In the genomic region with DNA sequence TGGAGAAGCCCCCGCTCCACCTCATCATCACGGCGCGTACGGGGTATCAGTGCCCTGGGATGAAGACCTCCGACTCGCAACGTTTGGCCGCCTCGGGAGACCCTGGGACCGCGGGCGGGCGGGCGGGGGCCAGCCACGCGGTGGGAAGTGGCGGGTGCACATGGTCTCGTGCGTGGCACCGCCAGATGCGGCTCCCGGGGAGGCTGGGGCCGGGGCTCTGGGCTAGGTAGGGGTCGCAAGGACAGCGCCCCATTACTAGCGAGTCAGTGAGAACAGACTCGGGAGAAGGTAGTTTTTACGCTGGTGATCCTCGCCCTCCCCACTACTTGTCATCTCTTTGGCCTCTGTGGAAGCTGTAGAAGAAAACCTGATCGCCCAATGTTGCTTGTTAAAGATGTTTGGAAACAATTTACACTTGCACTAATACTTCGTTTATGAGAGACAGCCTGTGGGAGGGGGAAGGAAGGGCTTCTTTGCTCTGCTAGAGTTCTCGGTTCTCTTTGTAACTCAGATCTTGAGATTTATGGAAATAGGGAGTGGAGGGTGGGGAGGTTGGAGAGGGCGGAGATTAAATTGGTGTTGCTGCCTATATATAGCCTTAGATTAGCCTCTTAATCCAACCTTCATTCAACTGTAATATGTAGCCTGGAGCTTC, we compare ENCODE assay signal across 8 cellular contexts. TPM values are rescaled to one million over a fixed set of nuclear protein-coding genes. Genes with fewer than 3 reads are reported as not detected.
DNase-seq lines count a peak whose midpoint lies in the region; ATAC-seq and TF ChIP-seq lines count a peak whose summit lies in the region.

No MANE protein-coding gene starts in this region.

- H3K79me2 ChIP-seq in SK-N-SH (ENCODE audit: insufficient read depth), result peaks cover 82% of the 10 kb centered on the region

- no peaks in the 10 kb centered on the region for H3K27me3 ChIP-seq in SK-N-SH (ENCODE audit: insufficient read depth)
- H3K27me3 ChIP-seq in endocrine pancreas (ENCODE audit: control insufficient read depth, insufficient read depth, low read length), result no peaks in the 10 kb centered on the region

- H2AFZ ChIP-seq in SK-N-SH (ENCODE audit: low read depth), result peak overlapping the region; percentile 83

- H3K9me3 ChIP-seq in SK-N-SH (no peaks in the 10 kb centered on the region), endocrine pancreas (ENCODE audit: control insufficient read depth, low read length) (no peaks in the 10 kb centered on the region)

- no peak for TF ChIP-seq RAD21 in SK-N-SH (IDR thresholded peaks at IDR 0.05; ENCODE audit: low read length)

- peaks cover 13% of the 10 kb centered on the region for H3F3A ChIP-seq in SK-N-SH (replicated peaks; ENCODE audit: insufficient read depth)

- CTCF ChIA-PET in SK-N-SH (lab: Yijun Ruan, JAX), result interaction anchor here (0.8 to 1.3 kb wide), 4 partner anchors 10 to 82 kb away, joined by 3 to 5 read pairs (median 3); no protein-coding TSS in a partner anchor

- peak; percentile 38 for DNase-seq in DMS 273 treated with DMSO at 0.1 percent for 48 hours (lab: John Stamatoyannopoulos, UW)
- peak; percentile 25 for DNase-seq in SK-N-SH
- DNase-seq in myocyte (ENCODE audit: low read depth), result peak; percentile 33
- DNase-seq in activated CD8-positive, alpha-beta memory T cell treated with anti-CD3 and anti-CD28 coated beads, Interleukin-2, amount 50 U/mL, for 4 hours, result no peak

- H3K27ac ChIP-seq in SK-N-SH (ENCODE audit: low read depth in 2 of 2, low read length in 1 of 2), result peak overlapping the region; percentile 87 to 97; a peak in 3 of 4 replicates

- WGBS in SK-N-SH (ENCODE audit: low lambda C conversion rate), result 3% methylated on average over 16 of the region's 34 CpGs

- no peak for TF ChIP-seq CTCF in SK-N-SH (IDR thresholded peaks at IDR 0.05)

- H3K4me2 ChIP-seq in SK-N-SH, result peak overlapping the region; percentile 94

- POLR2A ChIA-PET in SK-N-SH (lab: Yijun Ruan, JAX), result interaction anchor here (0.6 to 1.9 kb wide), 4 partner anchors 8 to 563 kb away, joined by 3 to 4 read pairs (median 4); no protein-coding TSS in a partner anchor

- H3K4me1 ChIP-seq in SK-N-SH (ENCODE audit: control insufficient read depth in 1 of 2, insufficient read depth in 2 of 2, low read depth in 1 of 2, low read length in 1 of 2) (peaks cover 26 to 27% of the 10 kb centered on the region in 2 experiments), endocrine pancreas (ENCODE audit: control insufficient read depth, insufficient read depth, low read length) (peaks cover 5% of the 10 kb centered on the region)

- H3K4me3 ChIP-seq in SK-N-SH (ENCODE audit: low read depth in 2 of 2, low read length in 1 of 2) (peak overlapping the region; percentile 84 to 100), endocrine pancreas (ENCODE audit: control insufficient read depth, insufficient read depth, low read length) (peak overlapping the region; percentile 75)

- no peaks in the 10 kb centered on the region for H3K9me2 ChIP-seq in SK-N-SH

- peaks cover 3 to 8% of the 10 kb centered on the region in 2 experiments for H3K36me3 ChIP-seq in SK-N-SH (replicated peaks in 1 of 2; ENCODE audit: control insufficient read depth in 1 of 2, insufficient read depth in 2 of 2, low read length in 1 of 2)
- no peaks in the 10 kb centered on the region for H3K36me3 ChIP-seq in endocrine pancreas (ENCODE audit: control insufficient read depth, insufficient read depth, low read length)

- peak overlapping the region; percentile 80 for H3K9ac ChIP-seq in SK-N-SH
- peak overlapping the region; percentile 38 for H3K9ac ChIP-seq in endocrine pancreas (ENCODE audit: control insufficient read depth, insufficient read depth, low read length)

- ATAC-seq in HG02885 (IDR thresholded peaks at IDR 0.05; ENCODE audit: poor library complexity, unreplicated experiment) (peak; percentile 1), HG02610 (IDR thresholded peaks at IDR 0.05; ENCODE audit: unreplicated experiment) (no peak), GM21723 (IDR thresholded peaks at IDR 0.05; ENCODE audit: unreplicated experiment) (no peak)

- H4K20me1 ChIP-seq in SK-N-SH (ENCODE audit: insufficient read depth), result peaks cover 34% of the 10 kb centered on the region; the same call in 1 of the 2 replicates

- no peak for TF ChIP-seq EP300 in SK-N-SH (IDR thresholded peaks at IDR 0.05; ENCODE audit: borderline replicate concordance in 1 of 2, low read depth in 1 of 2, low read length in 1 of 2)

TF ChIP-seq in SK-N-SH, 30 proteins besides CTCF, POLR2A, EP300 and RAD21:
- TF ChIP-seq SMC3 (IDR thresholded peaks at IDR 0.05; ENCODE audit: low read depth, low read length) (0 out of 2 replicates have a peak, but pooled peaks have one; percentile 1), GATA2 (CRISPR knock-in tag; IDR thresholded peaks at IDR 0.05) (no peak), MXI1 (IDR thresholded peaks at IDR 0.05; ENCODE audit: low read depth, low read length) (peak; percentile 15; the same call in 1 of the 2 replicates)
TF ChIP-seq in SK-N-SH: peak in this region for 2.

RNA-seq across cellular contexts. Expression of a gene that starts 0.6 kb away (rescaled TPM):
- 60.4 and 71.9 TPM in 2 replicates for polyA plus RNA-seq in SK-N-SH (2012; rRNA removed)
- polyA plus RNA-seq in SK-N-SH (2012; cell fraction: cytosol; rRNA removed), result 94.5 and 115 TPM in 2 replicates
- 43.2 and 51.1 TPM in 2 replicates for polyA plus RNA-seq in SK-N-SH (2012; cell fraction: nucleus; rRNA removed)
- 53.4 and 166 TPM in 2 replicates for total RNA-seq in myocyte
- 36.5 TPM for polyA plus RNA-seq in myocyte (2012)

RNA-seq across cellular contexts. Expression of a gene that starts 1.0 kb away (rescaled TPM):
- 15.8 and 22.4 TPM in 2 replicates for polyA plus RNA-seq in SK-N-SH (2012; rRNA removed)
- polyA plus RNA-seq in SK-N-SH (2012; cell fraction: cytosol; rRNA removed), result 21.3 and 22.1 TPM in 2 replicates
- polyA plus RNA-seq in SK-N-SH (2012; cell fraction: nucleus; rRNA removed), result 11.9 and 25.6 TPM in 2 replicates
- 23.4 and 29.2 TPM in 2 replicates for total RNA-seq in myocyte
- polyA plus RNA-seq in myocyte (2012), result 15.3 TPM
